ENCODE assay signal across 14 cellular contexts in the genomic region with DNA sequence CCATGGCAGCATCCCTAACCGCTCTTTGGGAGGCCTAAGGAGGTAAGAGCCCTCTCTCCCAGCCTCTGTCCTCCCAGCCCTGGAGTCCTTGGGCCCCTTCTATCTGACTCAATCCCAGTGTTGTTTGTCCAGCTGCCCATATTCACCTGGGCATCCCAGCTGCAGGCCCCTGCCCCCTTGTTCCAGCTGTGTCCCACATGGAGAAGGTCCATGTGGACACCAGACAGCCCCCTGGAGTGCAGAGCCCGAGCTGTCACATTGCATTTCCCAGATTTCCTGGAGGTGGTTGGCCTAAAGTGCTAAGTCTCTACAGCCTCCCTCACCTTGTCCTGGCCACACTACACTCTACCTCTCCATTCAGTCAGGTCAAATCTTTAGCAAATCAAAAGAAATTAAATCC.
"Had no signal": no experiment of that assay in that cellular context is flagged by ENCODE, and none has a peak within 500 bp of the region (broad histone marks: within the 10 kb centered on the region; RNA-seq: fewer than 3 reads in every experiment).

No MANE protein-coding gene starts in this region.

- H3K27ac ChIP-seq: ascending aorta, foreskin keratinocyte, prostate gland, uterus had no signal

- H3K9me3 Mint-ChIP-seq: activated CD4-positive, alpha-beta memory T cell treated with anti-CD3 and anti-CD28 coated beads for 36 hours; activated naive CD8-positive, alpha-beta T cell treated with anti-CD3 and anti-CD28 coated beads, Interleukin-2, amount 10 ng/mL, durations not matched to agents 7 days and 5 days; stimulated activated naive CD8-positive, alpha-beta T cell treated with anti-CD3 and anti-CD28 coated beads, Interleukin-15, Interleukin-2, amounts not matched to agents 100 ng/mL and 50 ng/mL, for 24 hours; T-cell had no signal

- H3K36me3 Mint-ChIP-seq: activated CD4-positive, alpha-beta memory T cell treated with anti-CD3 and anti-CD28 coated beads for 36 hours; activated naive CD8-positive, alpha-beta T cell treated with anti-CD3 and anti-CD28 coated beads, Interleukin-2, amount 10 ng/mL, durations not matched to agents 7 days and 5 days; T-cell had no signal

- H3K4me3 ChIP-seq: ascending aorta, prostate gland, uterus had no signal

- H3K4me3 Mint-ChIP-seq: activated CD4-positive, alpha-beta memory T cell treated with anti-CD3 and anti-CD28 coated beads for 36 hours; activated naive CD8-positive, alpha-beta T cell treated with anti-CD3 and anti-CD28 coated beads, Interleukin-2, amount 10 ng/mL, durations not matched to agents 7 days and 5 days; stimulated activated naive CD8-positive, alpha-beta T cell treated with anti-CD3 and anti-CD28 coated beads, Interleukin-15, Interleukin-2, amounts not matched to agents 100 ng/mL and 50 ng/mL, for 24 hours had no signal

- H3K36me3 ChIP-seq: ascending aorta, prostate gland, uterus had no signal

- H3K27me3 ChIP-seq: ascending aorta, foreskin keratinocyte, uterus had no signal

- H3K27me3 Mint-ChIP-seq: activated CD4-positive, alpha-beta memory T cell treated with anti-CD3 and anti-CD28 coated beads for 36 hours; activated naive CD8-positive, alpha-beta T cell treated with anti-CD3 and anti-CD28 coated beads, Interleukin-2, amount 10 ng/mL, durations not matched to agents 7 days and 5 days; stimulated activated naive CD8-positive, alpha-beta T cell treated with anti-CD3 and anti-CD28 coated beads, Interleukin-15, Interleukin-2, amounts not matched to agents 100 ng/mL and 50 ng/mL, for 24 hours had no signal

- DNase-seq: activated CD4-positive, alpha-beta memory T cell treated with anti-CD3 and anti-CD28 coated beads for 36 hours; activated CD4-positive, alpha-beta T cell treated with anti-CD3 and anti-CD28 coated beads for 1 hour; activated gamma-delta T cell treated with Interleukin-2 at 50 U/mL for 16 hours; activated naive CD8-positive, alpha-beta T cell treated with anti-CD3 and anti-CD28 coated beads, Interleukin-2, amount 10 ng/mL, durations not matched to agents 7 days and 5 days; activated T-cell treated with anti-CD3 and anti-CD28 coated beads, Interleukin-2, amount 50 U/mL, for 48 hours; foreskin keratinocyte; stimulated activated CD4-positive, alpha-beta T cell treated with anti-CD3 and anti-CD28 coated beads, Interleukin-2, amount 100 ng/mL, for 24 hours; T-cell; T1000; uterus had no signal

- H3K27ac Mint-ChIP-seq: activated CD4-positive, alpha-beta memory T cell treated with anti-CD3 and anti-CD28 coated beads for 36 hours; stimulated activated naive CD8-positive, alpha-beta T cell treated with anti-CD3 and anti-CD28 coated beads, Interleukin-15, Interleukin-2, amounts not matched to agents 100 ng/mL and 50 ng/mL, for 24 hours; T-cell had no signal

- ATAC-seq: foreskin keratinocyte, sciatic nerve, T-cell had no signal

- H3K4me1 ChIP-seq: ascending aorta, prostate gland had no signal

- H3K9me3 ChIP-seq: ascending aorta, prostate gland, uterus had no signal
